ENCODE assay signal across 33 cellular contexts in the genomic region with DNA sequence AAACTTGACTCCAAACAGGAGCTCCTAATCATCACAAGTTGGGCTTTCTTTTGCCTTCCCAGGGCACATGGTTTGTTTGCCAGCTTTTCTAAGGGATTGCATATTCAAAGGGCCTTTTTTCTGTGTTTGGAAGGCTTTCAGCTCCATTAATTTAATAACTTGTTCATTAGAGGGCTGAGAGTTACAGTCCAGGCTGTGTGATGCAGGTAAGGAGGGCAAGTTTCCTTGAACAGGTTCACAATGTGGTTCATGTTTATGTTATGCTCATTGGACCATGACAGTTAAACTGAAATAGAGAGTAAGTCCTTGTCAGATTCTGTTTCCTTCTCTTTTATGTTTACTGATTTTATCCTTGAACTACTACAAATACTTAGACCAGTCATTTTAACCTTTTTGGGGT.
"Had no signal": no experiment of that assay in that cellular context is flagged by ENCODE, and none has a peak within 500 bp of the region (broad histone marks: within the 10 kb centered on the region; RNA-seq: fewer than 3 reads in every experiment).

No MANE protein-coding gene starts in this region.

- H3K27me3 Mint-ChIP-seq: activated CD4-positive, alpha-beta T cell treated with anti-CD3 and anti-CD28 coated beads, Interleukin-2, amount 10 ng/mL, durations not matched to agents 7 days and 5 days; activated CD8-positive, alpha-beta T cell treated with anti-CD3 and anti-CD28 coated beads for 36 hours; activated T-helper 17 cell treated with anti-CD3 and anti-CD28 coated beads, Interleukin-2, amount 50 U/mL, for 72 hours; central memory CD8-positive, alpha-beta T cell; naive B cell; progenitor cell of endocrine pancreas; stimulated activated naive CD8-positive, alpha-beta T cell treated with anti-CD3 and anti-CD28 coated beads, Interleukin-15, Interleukin-2, amounts not matched to agents 100 ng/mL and 50 ng/mL, for 24 hours had no signal

- H3K36me3 Mint-ChIP-seq: mesothelial cell of epicardium; naive B cell; stimulated activated effector memory CD8-positive, alpha-beta T cell treated with anti-CD3 and anti-CD28 coated beads, Interleukin-12 subunit alpha, Interleukin-12 subunit beta, amount 100 ng/mL, for 72 hours had no signal

- H3K36me3 ChIP-seq: breast epithelium, esophagus squamous epithelium, heart right ventricle, ovary, thoracic aorta had no signal

- H3K27me3 ChIP-seq: breast epithelium, esophagus squamous epithelium, heart right ventricle, ovary had no signal

- H3K27ac ChIP-seq: breast epithelium, esophagus squamous epithelium, heart right ventricle, ovary, skin epidermis, thoracic aorta had no signal

- FAIRE-seq: colon, urothelium cell line had no signal

- ATAC-seq: activated CD8-positive, alpha-beta T cell treated with anti-CD3 and anti-CD28 coated beads for 36 hours; activated T-cell treated with anti-CD3 and anti-CD28 coated beads, Interleukin-2, amount 50 U/mL, for 4 hours; activated T-helper 17 cell treated with anti-CD3 and anti-CD28 coated beads, Interleukin-2, amount 50 U/mL, for 72 hours; heart right ventricle; left cardiac atrium; sciatic nerve; stimulated activated effector memory CD8-positive, alpha-beta T cell treated with anti-CD3 and anti-CD28 coated beads, Interleukin-12 subunit alpha, Interleukin-12 subunit beta, amount 100 ng/mL, for 72 hours; WTC11 had no signal

- H3K4me1 ChIP-seq: breast epithelium had no signal

- H3K4me3 ChIP-seq: breast epithelium, esophagus squamous epithelium, heart right ventricle, ovary, skin epidermis, thoracic aorta had no signal

- H3K9me3 ChIP-seq: ovary had no signal

- H3K4me3 Mint-ChIP-seq: activated CD4-positive, alpha-beta T cell treated with anti-CD3 and anti-CD28 coated beads, Interleukin-2, amount 10 ng/mL, durations not matched to agents 7 days and 5 days; activated CD8-positive, alpha-beta T cell treated with anti-CD3 and anti-CD28 coated beads for 36 hours; activated T-cell treated with anti-CD3 and anti-CD28 coated beads, Interleukin-2, amount 50 U/mL, for 4 hours; activated T-helper 17 cell treated with anti-CD3 and anti-CD28 coated beads, Interleukin-2, amount 50 U/mL, for 72 hours; central memory CD8-positive, alpha-beta T cell; mesothelial cell of epicardium; naive B cell; stimulated activated effector memory CD8-positive, alpha-beta T cell treated with anti-CD3 and anti-CD28 coated beads, Interleukin-12 subunit alpha, Interleukin-12 subunit beta, amount 100 ng/mL, for 72 hours; stimulated activated naive CD8-positive, alpha-beta T cell treated with anti-CD3 and anti-CD28 coated beads, Interleukin-15, Interleukin-2, amounts not matched to agents 100 ng/mL and 50 ng/mL, for 24 hours; WTC11 had no signal

- H3K27ac Mint-ChIP-seq: activated CD4-positive, alpha-beta T cell treated with anti-CD3 and anti-CD28 coated beads, Interleukin-2, amount 10 ng/mL, durations not matched to agents 7 days and 5 days; activated CD8-positive, alpha-beta T cell treated with anti-CD3 and anti-CD28 coated beads for 36 hours; activated T-helper 17 cell treated with anti-CD3 and anti-CD28 coated beads, Interleukin-2, amount 50 U/mL, for 72 hours; mesothelial cell of epicardium; naive B cell; progenitor cell of endocrine pancreas; stimulated activated effector memory CD8-positive, alpha-beta T cell treated with anti-CD3 and anti-CD28 coated beads, Interleukin-12 subunit alpha, Interleukin-12 subunit beta, amount 100 ng/mL, for 72 hours; stimulated activated naive CD8-positive, alpha-beta T cell treated with anti-CD3 and anti-CD28 coated beads, Interleukin-15, Interleukin-2, amounts not matched to agents 100 ng/mL and 50 ng/mL, for 24 hours; WTC11 had no signal

- H3K4me1 Mint-ChIP-seq: activated CD4-positive, alpha-beta T cell treated with anti-CD3 and anti-CD28 coated beads, Interleukin-2, amount 10 ng/mL, durations not matched to agents 7 days and 5 days; activated T-helper 17 cell treated with anti-CD3 and anti-CD28 coated beads, Interleukin-2, amount 50 U/mL, for 72 hours; central memory CD8-positive, alpha-beta T cell; mesothelial cell of epicardium; naive B cell; stimulated activated effector memory CD8-positive, alpha-beta T cell treated with anti-CD3 and anti-CD28 coated beads, Interleukin-12 subunit alpha, Interleukin-12 subunit beta, amount 100 ng/mL, for 72 hours; WTC11 had no signal

- DNase-seq: activated CD4-positive, alpha-beta T cell treated with anti-CD3 and anti-CD28 coated beads for 1 hour; activated CD4-positive, alpha-beta T cell treated with anti-CD3 and anti-CD28 coated beads, Interleukin-2, amount 10 ng/mL, durations not matched to agents 7 days and 5 days; activated CD8-positive, alpha-beta T cell treated with anti-CD3 and anti-CD28 coated beads for 36 hours; activated gamma-delta T cell treated with Interleukin-2 at 50 U/mL for 16 hours; activated naive CD4-positive, alpha-beta T cell treated with anti-CD3 and anti-CD28 coated beads, Interleukin-2, amount 50 U/mL, for 16 hours; activated T-cell treated with anti-CD3 and anti-CD28 coated beads, Interleukin-2, amount 50 U/mL, for 4 hours; dermis blood vessel endothelial cell; effector CD4-positive, alpha-beta T cell; esophagus squamous epithelium; foreskin melanocyte; heart right ventricle; left cardiac atrium; mammary epithelial cell; naive B cell; ovary; retina; stimulated activated CD4-positive, alpha-beta T cell treated with anti-CD3 and anti-CD28 coated beads, Interleukin-12 subunit alpha, Interleukin-12 subunit beta, amount 100 ng/mL, for 4 hours; stimulated activated CD4-positive, alpha-beta T cell treated with anti-CD3 and anti-CD28 coated beads, Interleukin-4, amount 100 ng/mL, for 24 hours; T-helper 2 cell; trophoblast cell had no signal
